Comparison of ENCODE assay signal across 8 cellular contexts in the genomic region with DNA sequence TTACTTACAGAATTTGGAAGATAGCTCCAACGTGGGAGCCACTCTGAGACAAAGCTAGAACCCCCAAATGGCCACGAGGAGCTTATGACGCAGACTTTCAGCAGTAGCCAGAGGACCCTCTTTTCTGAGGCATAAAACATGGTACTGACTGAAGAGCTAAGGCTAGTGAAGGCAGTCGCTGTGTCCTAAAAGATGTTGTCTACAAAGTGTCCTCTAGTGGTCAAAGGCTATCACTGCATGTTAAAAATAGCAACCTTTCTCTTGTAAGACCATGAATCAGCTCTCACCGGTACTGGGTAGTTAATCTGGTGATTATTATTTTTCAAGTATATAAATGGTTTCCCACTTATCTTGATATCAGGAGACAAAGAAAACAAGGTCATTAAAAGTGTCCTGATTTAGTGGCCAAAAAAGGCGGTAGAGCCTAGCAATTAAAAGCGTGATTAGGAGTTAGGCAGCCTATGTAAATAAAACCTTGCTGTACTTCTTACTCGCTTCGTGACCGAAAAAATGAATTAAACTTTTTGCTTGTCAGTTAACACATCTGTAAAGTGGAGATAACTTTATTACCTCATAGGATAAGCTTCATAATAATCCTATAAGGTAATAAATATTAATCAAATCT. TPM values are rescaled to one million over a fixed set of nuclear protein-coding genes. Genes with fewer than 3 reads are reported as not detected.
DNase-seq lines count a peak whose midpoint lies in the region; ATAC-seq and TF ChIP-seq lines count a peak whose summit lies in the region.

No MANE protein-coding gene starts in this region.

- H3K9me3 Mint-ChIP-seq in type B pancreatic cell: no peaks in the 10 kb centered on the region

- no peaks in the 10 kb centered on the region for H3K4me1 Mint-ChIP-seq in type B pancreatic cell (ENCODE audit: unreplicated experiment)

- H3K27me3 Mint-ChIP-seq in type B pancreatic cell: no peaks in the 10 kb centered on the region

- no peak overlapping the region for H3K4me3 Mint-ChIP-seq in type B pancreatic cell

- H3K27me3 ChIP-seq in kidney epithelial cell (ENCODE audit: control insufficient read depth, insufficient read depth, low read length): no peaks in the 10 kb centered on the region

- no peak overlapping the region for H3K4me3 ChIP-seq in kidney epithelial cell (ENCODE audit: low read depth, low read length)

- no peaks in the 10 kb centered on the region for H3K36me3 Mint-ChIP-seq in type B pancreatic cell

- H3K36me3 ChIP-seq in kidney epithelial cell (ENCODE audit: control insufficient read depth, insufficient read depth, low read length): no peaks in the 10 kb centered on the region

- H3K27ac Mint-ChIP-seq in type B pancreatic cell: no peak overlapping the region

- ATAC-seq in GM21526 (IDR thresholded peaks at IDR 0.05; ENCODE audit: low FRiP score, unreplicated experiment) (peak; percentile 86), HG03575 (IDR thresholded peaks at IDR 0.05; ENCODE audit: extremely low read depth, insufficient number of reproducible peaks, low FRiP score, unreplicated experiment) (peak; percentile 91)

- DNase-seq in GM04503 (ENCODE audit: low read depth): peak; percentile 25
- DNase-seq in NCI-H748 (lab: John Stamatoyannopoulos, UW; ENCODE audit: unreplicated experiment): peak; percentile 87
- peak; percentile 32 for DNase-seq in brain pericyte (ENCODE audit: low read depth, low spot score)
- DNase-seq in kidney epithelial cell (ENCODE audit: low read depth): peak; percentile 58
- no peak for DNase-seq in type B pancreatic cell (ENCODE audit: extremely low spot score, unreplicated experiment)
- no peak for DNase-seq in stimulated activated CD4-positive, alpha-beta T cell treated with anti-CD3 and anti-CD28 coated beads, Interleukin-2, amount 100 ng/mL, for 48 hours

- TF ChIP-seq CTCF in kidney epithelial cell (IDR thresholded peaks at IDR 0.05; ENCODE audit: insufficient read depth, low read length, poor library complexity, severe bottlenecking) (peak; percentile 85), type B pancreatic cell (conservative IDR thresholded peaks at IDR 0.05) (peak; percentile 84)

RNA-seq across cellular contexts. Expression of gene LGR5, which starts 47.0 kb away (rescaled TPM):
- not detected in 2 replicates for total RNA-seq in kidney epithelial cell
- total RNA-seq in type B pancreatic cell (ENCODE audit: low replicate concordance): 1.4 and 7.9 TPM in 2 replicates

Comparison
In these comparisons a context has a peak if more than half of its experiments do, and no peak if none do; other contexts are left out.
1. DNase-seq: peak in GM04503 (single experiment), NCI-H748 (single experiment), brain pericyte (single experiment) and kidney epithelial cell (single experiment); none in type B pancreatic cell (single experiment) and stimulated activated CD4-positive, alpha-beta T cell treated with anti-CD3 and anti-CD28 coated beads, Interleukin-2, amount 100 ng/mL, for 48 hours (0 of 2).